In the genomic region with DNA sequence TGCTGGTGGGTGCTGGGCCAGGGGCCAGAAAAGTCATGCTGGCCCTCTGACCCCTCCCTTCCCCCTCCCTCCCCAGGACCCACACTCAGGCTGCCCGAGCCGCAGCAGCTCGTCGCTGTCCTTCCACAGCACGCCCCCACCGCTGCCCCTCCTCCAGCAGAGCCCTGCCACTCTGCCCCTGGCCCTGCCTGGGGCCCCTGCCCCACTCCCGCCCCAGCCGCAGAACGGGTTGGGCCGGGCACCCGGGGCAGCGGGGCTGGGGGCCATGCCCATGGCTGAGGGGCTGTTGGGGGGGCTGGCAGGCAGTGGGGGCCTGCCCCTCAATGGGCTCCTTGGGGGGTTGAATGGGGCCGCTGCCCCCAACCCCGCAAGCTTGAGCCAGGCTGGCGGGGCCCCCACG, we compare ENCODE assay signal across 1 cellular context.
TF ChIP-seq lines count a peak whose summit lies in the region.

No MANE protein-coding gene starts in this region.

TF ChIP-seq in K562, 482 proteins besides CTCF, POLR2A, EP300 and RAD21:
- TF ChIP-seq NFIX (CRISPR knock-in tag; IDR thresholded peaks at IDR 0.05; ENCODE audit: low read depth), result no peak
- TF ChIP-seq POLR2G (IDR thresholded peaks at IDR 0.05; ENCODE audit: low read depth, low read length), result 0 out of 2 replicates have a peak, but pooled peaks have one; percentile 21
- TF ChIP-seq, protein P1, sequence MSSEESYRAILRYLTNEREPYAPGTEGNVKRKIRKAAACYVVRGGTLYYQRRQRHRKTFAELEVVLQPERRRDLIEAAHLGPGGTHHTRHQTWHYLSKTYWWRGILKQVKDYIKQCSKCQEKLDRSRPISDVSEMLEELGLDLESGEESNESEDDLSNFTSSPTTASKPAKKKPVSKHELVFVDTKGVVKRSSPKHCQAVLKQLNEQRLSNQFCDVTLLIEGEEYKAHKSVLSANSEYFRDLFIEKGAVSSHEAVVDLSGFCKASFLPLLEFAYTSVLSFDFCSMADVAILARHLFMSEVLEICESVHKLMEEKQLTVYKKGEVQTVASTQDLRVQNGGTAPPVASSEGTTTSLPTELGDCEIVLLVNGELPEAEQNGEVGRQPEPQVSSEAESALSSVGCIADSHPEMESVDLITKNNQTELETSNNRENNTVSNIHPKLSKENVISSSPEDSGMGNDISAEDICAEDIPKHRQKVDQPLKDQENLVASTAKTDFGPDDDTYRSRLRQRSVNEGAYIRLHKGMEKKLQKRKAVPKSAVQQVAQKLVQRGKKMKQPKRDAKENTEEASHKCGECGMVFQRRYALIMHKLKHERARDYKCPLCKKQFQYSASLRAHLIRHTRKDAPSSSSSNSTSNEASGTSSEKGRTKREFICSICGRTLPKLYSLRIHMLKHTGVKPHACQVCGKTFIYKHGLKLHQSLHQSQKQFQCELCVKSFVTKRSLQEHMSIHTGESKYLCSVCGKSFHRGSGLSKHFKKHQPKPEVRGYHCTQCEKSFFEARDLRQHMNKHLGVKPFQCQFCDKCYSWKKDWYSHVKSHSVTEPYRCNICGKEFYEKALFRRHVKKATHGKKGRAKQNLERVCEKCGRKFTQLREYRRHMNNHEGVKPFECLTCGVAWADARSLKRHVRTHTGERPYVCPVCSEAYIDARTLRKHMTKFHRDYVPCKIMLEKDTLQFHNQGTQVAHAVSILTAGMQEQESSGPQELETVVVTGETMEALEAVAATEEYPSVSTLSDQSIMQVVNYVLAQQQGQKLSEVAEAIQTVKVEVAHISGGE (CRISPR knock-in tag; IDR thresholded peaks at IDR 0.05), result no peak
- no peak for TF ChIP-seq STAT5B (CRISPR knock-in tag; IDR thresholded peaks at IDR 0.05)
